21 cellular contexts compared by ENCODE assay signal in the genomic region with DNA sequence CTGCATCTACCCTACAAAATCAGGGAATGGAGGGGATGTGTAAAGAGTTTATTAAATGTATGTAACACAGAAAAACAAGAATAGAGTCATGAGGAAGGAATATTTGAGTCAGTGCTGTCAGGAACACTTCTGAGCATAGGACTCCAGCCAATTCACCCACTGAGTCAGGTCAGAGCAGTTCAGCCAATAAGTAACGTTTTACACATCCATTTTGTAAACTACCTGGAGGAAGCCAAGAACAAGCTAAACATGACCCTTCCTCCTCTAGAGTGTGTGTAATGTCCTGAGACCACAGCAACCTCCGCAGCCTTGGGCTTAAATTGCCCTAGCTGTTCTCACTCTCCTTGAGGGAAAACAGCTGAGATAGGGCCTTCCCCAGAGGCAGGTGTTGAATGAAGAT.
DNase-seq lines count a peak whose midpoint lies in the region; ATAC-seq and TF ChIP-seq lines count a peak whose summit lies in the region.
"Had no signal": no experiment of that assay in that cellular context is flagged by ENCODE, and none has a peak within 500 bp of the region (broad histone marks: within the 10 kb centered on the region; RNA-seq: fewer than 3 reads in every experiment).

No MANE protein-coding gene starts in this region.

- H3K27me3 Mint-ChIP-seq in stimulated activated naive B cell treated with anti-CD40 and anti-IgM and Interleukin-4, amounts not matched to agents 10 μg/mL and 1 μg/mL and 100 μg/mL, for 72 hours, result no peaks in the 10 kb centered on the region
- H3K27me3 Mint-ChIP-seq: B cell had no signal

- peak; percentile 0 for DNase-seq in MG63
- DNase-seq in epithelial cell of esophagus (ENCODE audit: low read depth), result peak; percentile 2
- DNase-seq in neuronal stem cell (ENCODE audit: low spot score), result no peak
- DNase-seq in MV-4-11 (lab: John Stamatoyannopoulos, UW), result no peak
- no peak for DNase-seq in stimulated activated CD4-positive, alpha-beta T cell treated with anti-CD3 and anti-CD28 coated beads, Interleukin-4, amount 100 ng/mL, for 4 hours
- DNase-seq in stimulated activated naive B cell treated with anti-CD40 and anti-IgM and Interleukin-4, amounts not matched to agents 10 μg/mL and 1 μg/mL and 100 μg/mL, for 72 hours, result no peak
- DNase-seq: DMS153, DND-41, NCI-H1417, NCI-H1694, NCI-H2029 treated with DMSO at 0.1 percent for 48 hours, NCI-H526 treated with DMSO at 0.1 percent for 48 hours, OCI-M1, SJCRH30 had no signal

- no peak overlapping the region for H4K8ac ChIP-seq in neuronal stem cell (ENCODE audit: low read depth, low read length)

- no peak for TF ChIP-seq CTCF in epithelial cell of esophagus (IDR thresholded peaks at IDR 0.05; ENCODE audit: insufficient read depth, low read depth, low read length, missing control alignments)

- WGBS in neuronal stem cell (ENCODE audit: extremely low coverage in 2 of 2, insufficient read length in 2 of 2, insufficient replicate concordance in 1 of 2), 2 donors, result no CpG with 5 or more reads among the region's 2 CpGs

- H3K27me3 ChIP-seq in MG63 (no peaks in the 10 kb centered on the region), neuronal stem cell (ENCODE audit: control insufficient read depth in 3 of 3, insufficient read depth in 3 of 3, low read depth in 1 of 3, low read length in 3 of 3) (no peaks in the 10 kb centered on the region)
- H3K27me3 ChIP-seq: SJCRH30 had no signal

- H3K36me3 Mint-ChIP-seq in stimulated activated naive B cell treated with anti-CD40 and anti-IgM and Interleukin-4, amounts not matched to agents 10 μg/mL and 1 μg/mL and 100 μg/mL, for 72 hours, result no peaks in the 10 kb centered on the region

- H3K9me3 ChIP-seq in MG63, result no peaks in the 10 kb centered on the region
- H3K9me3 ChIP-seq in neuronal stem cell (replicated peaks in 1 of 2; ENCODE audit: control insufficient read depth in 2 of 2, insufficient read depth in 1 of 2, low read depth in 1 of 2, low read length in 2 of 2), result no peaks in the 10 kb centered on the region
- H3K9me3 ChIP-seq: SJCRH30 had no signal

- no peak overlapping the region for H3K18ac ChIP-seq in neuronal stem cell (ENCODE audit: low read length)

- no peak overlapping the region for H3K4me3 Mint-ChIP-seq in stimulated activated naive B cell treated with anti-CD40 and anti-IgM and Interleukin-4, amounts not matched to agents 10 μg/mL and 1 μg/mL and 100 μg/mL, for 72 hours
- H3K4me3 Mint-ChIP-seq: B cell had no signal

- no peak overlapping the region for H2AFZ ChIP-seq in neuronal stem cell (ENCODE audit: low read length)

- peaks cover 0 to 2% of the 10 kb centered on the region in 2 donors for H3K4me1 ChIP-seq in neuronal stem cell (ENCODE audit: control insufficient read depth in 2 of 2, insufficient read depth in 1 of 2, low read depth in 1 of 2, low read length in 2 of 2)
- H3K4me1 ChIP-seq: SJCRH30 had no signal

- H2BK15ac ChIP-seq in neuronal stem cell (ENCODE audit: low read length), result no peak overlapping the region

- H4K91ac ChIP-seq in neuronal stem cell (ENCODE audit: low read depth, low read length, poor library complexity), result peak overlapping the region; percentile 20

- H3K4me2 ChIP-seq in neuronal stem cell (ENCODE audit: insufficient read depth, low read length, poor library complexity, severe bottlenecking), result no peak overlapping the region

- H3K27ac Mint-ChIP-seq in stimulated activated naive B cell treated with anti-CD40 and anti-IgM and Interleukin-4, amounts not matched to agents 10 μg/mL and 1 μg/mL and 100 μg/mL, for 72 hours, result no peak overlapping the region
- H3K27ac Mint-ChIP-seq: B cell had no signal

- H3K4ac ChIP-seq in neuronal stem cell (ENCODE audit: low read length), result no peak overlapping the region

- H2BK5ac ChIP-seq in neuronal stem cell (ENCODE audit: low read length), result no peak overlapping the region

- no peak overlapping the region for H2BK120ac ChIP-seq in neuronal stem cell (ENCODE audit: low read depth, low read length)

- H3K4me3 ChIP-seq in MG63 (no peak overlapping the region), epithelial cell of esophagus (ENCODE audit: low read length) (no peak overlapping the region), neuronal stem cell (ENCODE audit: low read length in 2 of 2) (no peak overlapping the region)
- H3K4me3 ChIP-seq: K562, SJCRH30 had no signal

- no peak overlapping the region for H2AK5ac ChIP-seq in neuronal stem cell (ENCODE audit: low read depth, low read length)

- no peak overlapping the region for H3K9ac ChIP-seq in neuronal stem cell (ENCODE audit: low read depth, low read length, poor library complexity)

- no peak overlapping the region for H3K23ac ChIP-seq in neuronal stem cell (ENCODE audit: low read depth, low read length, poor library complexity)

- H3K4me1 Mint-ChIP-seq in stimulated activated naive B cell treated with anti-CD40 and anti-IgM and Interleukin-4, amounts not matched to agents 10 μg/mL and 1 μg/mL and 100 μg/mL, for 72 hours, result no peaks in the 10 kb centered on the region
- H3K4me1 Mint-ChIP-seq: B cell had no signal

- no peak overlapping the region for H2BK12ac ChIP-seq in neuronal stem cell (ENCODE audit: low read length)

- no peaks in the 10 kb centered on the region for H3K79me1 ChIP-seq in neuronal stem cell (ENCODE audit: low read depth, low read length)

- ATAC-seq in stimulated activated naive B cell treated with anti-CD40 and anti-IgM and Interleukin-4, amounts not matched to agents 10 μg/mL and 1 μg/mL and 100 μg/mL, for 72 hours (replicated peaks), result no peak
- no peak for ATAC-seq in esophagus mucosa
- ATAC-seq: HepG2, K562, Right ventricle myocardium inferior, SK-N-SH treated with all-trans-retinoic acid at 6 μM for 48 hours had no signal

- H3K27ac ChIP-seq in neuronal stem cell (replicated peaks; ENCODE audit: low read length), result no peak overlapping the region
- H3K27ac ChIP-seq: C4-2B, SJCRH30 had no signal

- no peaks in the 10 kb centered on the region for H3K36me3 ChIP-seq in MG63
- no peaks in the 10 kb centered on the region for H3K36me3 ChIP-seq in neuronal stem cell (replicated peaks in 1 of 2; ENCODE audit: control insufficient read depth in 2 of 2, insufficient read depth in 2 of 2, low read length in 2 of 2)
- H3K36me3 ChIP-seq: SJCRH30 had no signal

- no peak overlapping the region for H3K14ac ChIP-seq in neuronal stem cell (ENCODE audit: low read length)

- peaks cover 0 to 4% of the 10 kb centered on the region in 2 donors for H3K9me3 Mint-ChIP-seq in stimulated activated naive B cell treated with anti-CD40 and anti-IgM and Interleukin-4, amounts not matched to agents 10 μg/mL and 1 μg/mL and 100 μg/mL, for 72 hours

Comparison
In these comparisons a context has a peak if more than half of its experiments do, and no peak if none do; other contexts are left out.
1. DNase-seq: peak in MG63 (single experiment) and epithelial cell of esophagus (single experiment); none in neuronal stem cell (single experiment), MV-4-11 (single experiment), stimulated activated CD4-positive, alpha-beta T cell treated with anti-CD3 and anti-CD28 coated beads, Interleukin-4, amount 100 ng/mL, for 4 hours (0 of 2) and stimulated activated naive B cell treated with anti-CD40 and anti-IgM and Interleukin-4, amounts not matched to agents 10 μg/mL and 1 μg/mL and 100 μg/mL, for 72 hours (single experiment).